Comparison of ENCODE assay signal across 1 cellular context in the genomic region with DNA sequence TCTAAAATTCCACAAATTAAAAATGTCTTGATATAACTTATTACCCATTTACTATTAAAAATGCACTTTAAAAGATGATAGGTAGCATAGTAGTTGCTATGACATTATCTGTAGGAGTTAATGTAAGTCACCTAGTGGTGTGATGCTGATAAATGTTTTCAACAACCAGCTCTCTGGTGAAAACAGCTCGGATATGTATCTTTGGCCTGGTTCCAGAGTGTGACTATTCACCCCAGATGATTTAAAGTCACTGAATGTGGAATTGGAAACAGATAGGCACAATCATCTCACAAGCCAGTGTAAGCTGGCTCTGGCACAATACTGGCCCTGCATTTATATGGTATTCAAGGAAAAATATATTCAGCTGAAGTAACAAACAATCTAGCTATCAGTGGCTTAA.
TF ChIP-seq lines count a peak whose summit lies in the region.

No MANE protein-coding gene starts in this region.

TF ChIP-seq in IMR-90, 13 proteins besides CTCF, POLR2A, EP300 and RAD21 (continued from another document):
- TF ChIP-seq, protein P1, sequence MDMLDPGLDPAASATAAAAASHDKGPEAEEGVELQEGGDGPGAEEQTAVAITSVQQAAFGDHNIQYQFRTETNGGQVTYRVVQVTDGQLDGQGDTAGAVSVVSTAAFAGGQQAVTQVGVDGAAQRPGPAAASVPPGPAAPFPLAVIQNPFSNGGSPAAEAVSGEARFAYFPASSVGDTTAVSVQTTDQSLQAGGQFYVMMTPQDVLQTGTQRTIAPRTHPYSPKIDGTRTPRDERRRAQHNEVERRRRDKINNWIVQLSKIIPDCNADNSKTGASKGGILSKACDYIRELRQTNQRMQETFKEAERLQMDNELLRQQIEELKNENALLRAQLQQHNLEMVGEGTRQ (IDR thresholded peaks at IDR 0.05; ENCODE audit: low read depth, low read length), result no peak
- TF ChIP-seq SMC3 (IDR thresholded peaks at IDR 0.05; ENCODE audit: low read depth, low read length), result no peak
- no peak for TF ChIP-seq BHLHE40 (IDR thresholded peaks at IDR 0.05; ENCODE audit: low read depth, low read length)
- TF ChIP-seq CEBPB (IDR thresholded peaks at IDR 0.05; ENCODE audit: low read depth, low read length), result no peak
- no peak for TF ChIP-seq MAFK (IDR thresholded peaks at IDR 0.05; ENCODE audit: low read depth, low read length)
- no peak for TF ChIP-seq FOS (IDR thresholded peaks at IDR 0.05; ENCODE audit: low read depth, low read length)
TF ChIP-seq in IMR-90: peak in this region for 0.
